ENCODE assay signal across 18 cellular contexts in the genomic region with DNA sequence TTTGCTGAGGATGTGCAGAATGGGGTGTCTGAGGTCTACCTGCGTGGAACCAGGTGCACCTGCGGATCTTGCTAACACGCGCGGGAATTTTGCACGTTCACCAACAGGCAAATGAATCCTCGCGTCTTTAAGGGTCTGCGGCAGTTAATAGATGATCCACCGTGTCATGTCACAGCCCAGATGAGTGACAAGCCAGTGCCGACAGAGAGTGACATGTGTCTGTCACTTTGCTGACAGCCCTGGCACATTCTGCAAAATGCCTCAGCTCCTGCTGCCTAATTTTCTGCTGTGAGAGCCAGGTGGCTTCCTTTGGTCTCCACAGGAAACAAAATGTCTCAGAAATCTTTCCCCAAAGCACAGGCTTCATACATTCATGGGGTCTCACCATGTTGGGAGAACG. TPM values are rescaled to one million over a fixed set of nuclear protein-coding genes. Genes with fewer than 3 reads are reported as not detected.
"Had no signal": no experiment of that assay in that cellular context is flagged by ENCODE, and none has a peak within 500 bp of the region (broad histone marks: within the 10 kb centered on the region; RNA-seq: fewer than 3 reads in every experiment).

No MANE protein-coding gene starts in this region.

- H3K4me1 ChIP-seq: body of pancreas, heart left ventricle, left ventricle myocardium inferior, thyroid gland, vagina had no signal

- H3K27ac Mint-ChIP-seq: natural killer cell treated with Interleukin-12 subunit alpha and Interleukin-12 subunit beta and Interleukin-15 and Interleukin-18, amount 100 ng/mL, for 72 hours had no signal

- H3K27ac ChIP-seq: body of pancreas, heart left ventricle, left ventricle myocardium inferior, ovary, thyroid gland, vagina had no signal

- H3K36me3 ChIP-seq: heart left ventricle, left ventricle myocardium inferior, ovary, thyroid gland, vagina had no signal

- H3K4me3 ChIP-seq: body of pancreas, heart left ventricle, left ventricle myocardium inferior, ovary, thyroid gland, vagina had no signal

- H3K36me3 Mint-ChIP-seq: natural killer cell treated with Interleukin-12 subunit alpha and Interleukin-12 subunit beta and Interleukin-15 and Interleukin-18, amount 100 ng/mL, for 72 hours had no signal

- ATAC-seq: body of pancreas, heart left ventricle had no signal

- H3K4me3 Mint-ChIP-seq: central memory CD8-positive, alpha-beta T cell; natural killer cell treated with Interleukin-12 subunit alpha and Interleukin-12 subunit beta and Interleukin-15 and Interleukin-18, amount 100 ng/mL, for 72 hours had no signal

- H3K27me3 Mint-ChIP-seq: central memory CD8-positive, alpha-beta T cell had no signal

- H3K4me1 Mint-ChIP-seq: central memory CD8-positive, alpha-beta T cell had no signal

- H3K9me3 ChIP-seq: ovary, thyroid gland, vagina had no signal

- DNase-seq: activated CD4-positive, alpha-beta T cell treated with anti-CD3 and anti-CD28 coated beads for 1 hour; activated gamma-delta T cell treated with Interleukin-2 at 50 U/mL for 16 hours; activated T-cell treated with anti-CD3 and anti-CD28 coated beads, Interleukin-2, amount 50 U/mL, for 48 hours; amniotic stem cell; body of pancreas; cortex of kidney; effector CD8-positive, alpha-beta T cell; heart left ventricle; left ventricle myocardium inferior; mesenchymal stem cell; ovary; stimulated activated CD4-positive, alpha-beta T cell treated with anti-CD3 and anti-CD28 coated beads, Interleukin-4, amount 100 ng/mL, for 4 hours; thyroid gland had no signal

- H3K27me3 ChIP-seq: body of pancreas, heart left ventricle, ovary, thyroid gland, vagina had no signal

RNA-seq across cellular contexts. Expression of gene SHOX, which starts 56.2 kb away (rescaled TPM):
- total RNA-seq: body of pancreas; fibroblast of lung; frontal cortex; heart left ventricle; left ventricle myocardium inferior; natural killer cell treated with Interleukin-12 subunit alpha and Interleukin-12 subunit beta and Interleukin-15 and Interleukin-18, amount 100 ng/mL, for 72 hours; thyroid gland; vagina had no signal
- polyA plus RNA-seq: fibroblast of lung, heart left ventricle, ovary had no signal
